In the genomic region with DNA sequence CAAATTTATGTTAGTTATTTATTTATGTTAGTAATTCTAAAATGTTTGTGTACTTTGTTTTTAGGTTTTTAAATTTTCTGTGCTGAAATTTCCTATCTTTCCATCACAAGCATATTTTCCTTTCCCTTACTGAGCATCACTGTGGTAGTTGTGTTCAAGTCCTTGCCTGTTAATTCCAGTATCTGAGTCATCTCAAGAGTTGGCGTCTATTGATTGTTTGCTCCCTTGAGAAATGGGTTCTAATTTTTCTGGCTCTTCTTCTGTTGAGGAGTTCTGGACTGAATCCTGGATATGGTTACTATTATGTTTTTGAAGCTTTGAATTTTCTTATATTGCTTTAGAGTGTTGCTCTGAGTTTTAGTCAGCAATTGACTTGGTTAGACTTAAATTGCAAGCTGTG, we compare ENCODE assay signal across 27 cellular contexts.
"Had no signal": no experiment of that assay in that cellular context is flagged by ENCODE, and none has a peak within 500 bp of the region (broad histone marks: within the 10 kb centered on the region; RNA-seq: fewer than 3 reads in every experiment).

No MANE protein-coding gene starts in this region.

- H3K27me3 Mint-ChIP-seq: activated CD4-positive, alpha-beta memory T cell treated with anti-CD3 and anti-CD28 coated beads for 36 hours; dendritic cell treated with granulocyte-macrophage colony-stimulating factor and Interleukin-4, amounts not matched to agents 40 ng/mL and 50 ng/mL, for 4 days; stimulated activated naive B cell treated with anti-CD40 and anti-IgM and Interleukin-4, amounts not matched to agents 10 μg/mL and 1 μg/mL and 100 μg/mL, for 72 hours had no signal

- H3K36me3 ChIP-seq: WERI-Rb-1 had no signal

- H3K9me3 Mint-ChIP-seq: activated CD4-positive, alpha-beta memory T cell treated with anti-CD3 and anti-CD28 coated beads for 36 hours; activated T-helper 1 cell treated with anti-CD3 and anti-CD28 coated beads, Interleukin-12 subunit alpha, Interleukin-12 subunit beta, Interleukin-2, Interleukin-4 antibody, amounts not matched to agents 30 ng/mL and 10 ng/mL and 1 ng/mL, durations not matched to agents 14 hours and 24 hours and 36 hours; dendritic cell treated with granulocyte-macrophage colony-stimulating factor and Interleukin-4, amounts not matched to agents 40 ng/mL and 50 ng/mL, for 4 days; endodermal cell; nephron; stimulated activated naive B cell treated with anti-CD40 and anti-IgM and Interleukin-4, amounts not matched to agents 10 μg/mL and 1 μg/mL and 100 μg/mL, for 72 hours; T-helper 1 cell treated with Interleukin-12 subunit alpha and Interleukin-12 subunit beta and Interleukin-4 antibody, amounts not matched to agents 30 μg/mL and 1 μg/mL, for 36 hours had no signal

- H3K4me1 Mint-ChIP-seq: endodermal cell; nephron; stimulated activated naive B cell treated with anti-CD40 and anti-IgM and Interleukin-4, amounts not matched to agents 10 μg/mL and 1 μg/mL and 100 μg/mL, for 72 hours had no signal

- H3K27me3 ChIP-seq: esophagus muscularis mucosa, left lung, tibial nerve had no signal

- H3K9me3 ChIP-seq: esophagus muscularis mucosa, left lung, lower lobe of right lung, tibial nerve had no signal

- H3K4me1 ChIP-seq: left lung, lower lobe of right lung, tibial nerve had no signal

- H3K27ac Mint-ChIP-seq: activated CD4-positive, alpha-beta memory T cell treated with anti-CD3 and anti-CD28 coated beads for 36 hours; activated T-helper 1 cell treated with anti-CD3 and anti-CD28 coated beads, Interleukin-12 subunit alpha, Interleukin-12 subunit beta, Interleukin-2, Interleukin-4 antibody, amounts not matched to agents 30 ng/mL and 10 ng/mL and 1 ng/mL, durations not matched to agents 14 hours and 24 hours and 36 hours; dendritic cell treated with granulocyte-macrophage colony-stimulating factor and Interleukin-4, amounts not matched to agents 40 ng/mL and 50 ng/mL, for 4 days; endodermal cell; nephron; stimulated activated naive B cell treated with anti-CD40 and anti-IgM and Interleukin-4, amounts not matched to agents 10 μg/mL and 1 μg/mL and 100 μg/mL, for 72 hours; T-helper 1 cell treated with Interleukin-12 subunit alpha and Interleukin-12 subunit beta and Interleukin-4 antibody, amounts not matched to agents 30 μg/mL and 1 μg/mL, for 36 hours had no signal

- DNase-seq: activated CD4-positive, alpha-beta memory T cell treated with anti-CD3 and anti-CD28 coated beads for 36 hours; activated CD4-positive, alpha-beta T cell treated with anti-CD3 and anti-CD28 coated beads for 48 hours; activated CD8-positive, alpha-beta memory T cell treated with anti-CD3 and anti-CD28 coated beads, Interleukin-2, amount 50 U/mL, for 4 hours; activated gamma-delta T cell; activated naive CD4-positive, alpha-beta T cell treated with anti-CD3 and anti-CD28 coated beads, Interleukin-2, amount 50 U/mL, for 16 hours; activated T-cell treated with anti-CD3 and anti-CD28 coated beads, Interleukin-2, amount 50 U/mL, for 1 hour; amniotic stem cell; central memory CD4-positive, alpha-beta T cell; endodermal cell; foreskin melanocyte; left lung; lower lobe of right lung; posterior cingulate gyrus; stimulated activated CD4-positive, alpha-beta T cell treated with anti-CD3 and anti-CD28 coated beads, Interleukin-15, amount 100 ng/mL, for 24 hours; stimulated activated CD4-positive, alpha-beta T cell treated with anti-CD3 and anti-CD28 coated beads, Interleukin-2, amount 100 ng/mL, for 24 hours; stimulated activated naive B cell treated with anti-CD40 and anti-IgM and Interleukin-4, amounts not matched to agents 10 μg/mL and 1 μg/mL and 100 μg/mL, for 72 hours; SW 1271; T1000; WERI-Rb-1 had no signal

- H3K4me3 ChIP-seq: esophagus muscularis mucosa, left lung, lower lobe of right lung, tibial nerve had no signal

- H3K27ac ChIP-seq: esophagus muscularis mucosa, left lung, lower lobe of right lung, tibial nerve, WERI-Rb-1 had no signal

- ATAC-seq: activated CD4-positive, CD25-positive, alpha-beta regulatory T cell treated with anti-CD3 and anti-CD28 coated beads, Interleukin-2, amount 50 U/mL, for 24 hours; left lung; lower lobe of right lung; right cardiac atrium; stimulated activated naive B cell treated with anti-CD40 and anti-IgM and Interleukin-4, amounts not matched to agents 10 μg/mL and 1 μg/mL and 100 μg/mL, for 72 hours had no signal

- H3K4me3 Mint-ChIP-seq: activated CD4-positive, alpha-beta memory T cell treated with anti-CD3 and anti-CD28 coated beads for 36 hours; activated T-helper 1 cell treated with anti-CD3 and anti-CD28 coated beads, Interleukin-12 subunit alpha, Interleukin-12 subunit beta, Interleukin-2, Interleukin-4 antibody, amounts not matched to agents 30 ng/mL and 10 ng/mL and 1 ng/mL, durations not matched to agents 14 hours and 24 hours and 36 hours; dendritic cell treated with granulocyte-macrophage colony-stimulating factor and Interleukin-4, amounts not matched to agents 40 ng/mL and 50 ng/mL, for 4 days; endodermal cell; nephron; stimulated activated naive B cell treated with anti-CD40 and anti-IgM and Interleukin-4, amounts not matched to agents 10 μg/mL and 1 μg/mL and 100 μg/mL, for 72 hours; T-helper 1 cell treated with Interleukin-12 subunit alpha and Interleukin-12 subunit beta and Interleukin-4 antibody, amounts not matched to agents 30 μg/mL and 1 μg/mL, for 36 hours had no signal
